ENCODE assay signal across 38 cellular contexts in the genomic region with DNA sequence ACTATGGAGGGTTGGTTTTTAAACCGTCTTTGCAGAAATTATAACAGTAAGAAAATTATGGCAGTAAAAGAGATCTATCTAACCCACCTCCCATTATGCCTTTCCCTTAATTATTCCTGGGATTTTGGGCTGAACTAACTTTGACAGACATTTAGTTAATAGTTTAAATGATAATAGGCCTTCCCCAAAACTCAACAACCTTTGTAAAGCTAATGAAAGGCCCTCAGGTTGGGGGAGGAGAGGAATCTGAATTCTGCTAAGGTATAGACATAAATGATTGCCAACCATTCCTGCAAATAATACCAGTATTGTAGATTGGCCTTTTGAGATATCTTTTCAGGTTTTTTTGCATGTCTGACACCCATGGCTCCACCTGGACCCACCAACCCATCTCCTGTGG. TPM values are rescaled to one million over a fixed set of nuclear protein-coding genes. Genes with fewer than 3 reads are reported as not detected.
"Had no signal": no experiment of that assay in that cellular context is flagged by ENCODE, and none has a peak within 500 bp of the region (broad histone marks: within the 10 kb centered on the region; RNA-seq: fewer than 3 reads in every experiment).

No MANE protein-coding gene starts in this region.

- H3K9me3 ChIP-seq: pancreas, prostate gland, upper lobe of left lung, vagina had no signal

- H3K9me3 Mint-ChIP-seq: activated CD4-positive, alpha-beta memory T cell treated with anti-CD3 and anti-CD28 coated beads, Interleukin-2, amount 10 ng/mL, durations not matched to agents 7 days and 5 days; activated CD4-positive, alpha-beta T cell treated with anti-CD3 and anti-CD28 coated beads, Interleukin-2, amount 10 ng/mL, durations not matched to agents 24 days and 14 days; activated naive CD8-positive, alpha-beta T cell treated with anti-CD3 and anti-CD28 coated beads, Interleukin-2, amount 10 ng/mL, durations not matched to agents 7 days and 5 days; naive thymus-derived CD4-positive, alpha-beta T cell; stimulated activated naive CD8-positive, alpha-beta T cell treated with anti-CD3 and anti-CD28 coated beads, Interleukin-15, amount 100 ng/mL, for 72 hours; T-helper 1 cell treated with Interleukin-12 subunit alpha and Interleukin-12 subunit beta and Interleukin-4 antibody, amounts not matched to agents 30 μg/mL and 1 μg/mL, for 36 hours had no signal

- H3K27ac Mint-ChIP-seq: activated CD4-positive, alpha-beta memory T cell treated with anti-CD3 and anti-CD28 coated beads, Interleukin-2, amount 10 ng/mL, durations not matched to agents 7 days and 5 days; activated CD4-positive, alpha-beta T cell treated with anti-CD3 and anti-CD28 coated beads, Interleukin-2, amount 10 ng/mL, durations not matched to agents 24 days and 14 days; activated naive CD8-positive, alpha-beta T cell treated with anti-CD3 and anti-CD28 coated beads, Interleukin-2, amount 10 ng/mL, durations not matched to agents 7 days and 5 days; stimulated activated naive CD8-positive, alpha-beta T cell treated with anti-CD3 and anti-CD28 coated beads, Interleukin-15, amount 100 ng/mL, for 72 hours; T-helper 1 cell treated with Interleukin-12 subunit alpha and Interleukin-12 subunit beta and Interleukin-4 antibody, amounts not matched to agents 30 μg/mL and 1 μg/mL, for 36 hours had no signal

- H3K27ac ChIP-seq: brain microvascular endothelial cell, pancreas, prostate gland, skin epidermis, upper lobe of left lung, vagina, WERI-Rb-1 had no signal

- DNase-seq: activated CD4-positive, alpha-beta memory T cell treated with anti-CD3 and anti-CD28 coated beads, Interleukin-2, amount 10 ng/mL, durations not matched to agents 7 days and 5 days; activated CD4-positive, alpha-beta T cell treated with anti-CD3 and anti-CD28 coated beads, Interleukin-2, amount 10 ng/mL, durations not matched to agents 24 days and 14 days; activated CD4-positive, CD25-positive, alpha-beta regulatory T cell treated with anti-CD3 and anti-CD28 coated beads, Interleukin-2, amount 50 U/mL, for 72 hours; activated effector memory CD4-positive, alpha-beta T cell treated with Interleukin-2 at 50 U/mL for 16 hours; activated naive CD4-positive, alpha-beta T cell treated with Interleukin-2 at 50 U/mL for 16 hours; activated naive CD8-positive, alpha-beta T cell treated with anti-CD3 and anti-CD28 coated beads, Interleukin-2, amount 10 ng/mL, durations not matched to agents 7 days and 5 days; activated T-cell treated with anti-CD3 and anti-CD28 coated beads, Interleukin-2, amount 50 U/mL, for 48 hours; brain microvascular endothelial cell; cortex of kidney; foreskin fibroblast; head of caudate nucleus; hypothalamus; kidney; midbrain; naive thymus-derived CD4-positive, alpha-beta T cell; nucleus accumbens; pancreas; retina; stimulated activated CD4-positive, alpha-beta T cell treated with anti-CD3 and anti-CD28 coated beads, Interleukin-12 subunit alpha, Interleukin-12 subunit beta, amount 100 ng/mL, for 4 hours; stimulated activated CD4-positive, alpha-beta T cell treated with anti-CD3 and anti-CD28 coated beads, Interleukin-4, amount 100 ng/mL, for 1 hour; stimulated activated naive CD8-positive, alpha-beta T cell treated with anti-CD3 and anti-CD28 coated beads, Interleukin-15, amount 100 ng/mL, for 72 hours; substantia nigra; SW 1271; T-helper 9 cell; upper lobe of left lung; WERI-Rb-1 had no signal

- ATAC-seq: esophagus mucosa; naive thymus-derived CD4-positive, alpha-beta T cell; pancreas; sciatic nerve had no signal

- H3K4me1 ChIP-seq: pancreas, prostate gland, upper lobe of left lung, vagina had no signal

- H3K36me3 Mint-ChIP-seq: activated naive CD8-positive, alpha-beta T cell treated with anti-CD3 and anti-CD28 coated beads, Interleukin-2, amount 10 ng/mL, durations not matched to agents 7 days and 5 days; naive thymus-derived CD4-positive, alpha-beta T cell had no signal

- H3K36me3 ChIP-seq: brain microvascular endothelial cell, pancreas, prostate gland, upper lobe of left lung, vagina, WERI-Rb-1 had no signal

- H3K27me3 ChIP-seq: brain microvascular endothelial cell, upper lobe of left lung, vagina had no signal

- H3K4me3 Mint-ChIP-seq: activated CD4-positive, alpha-beta memory T cell treated with anti-CD3 and anti-CD28 coated beads, Interleukin-2, amount 10 ng/mL, durations not matched to agents 7 days and 5 days; activated CD4-positive, alpha-beta T cell treated with anti-CD3 and anti-CD28 coated beads, Interleukin-2, amount 10 ng/mL, durations not matched to agents 24 days and 14 days; activated naive CD8-positive, alpha-beta T cell treated with anti-CD3 and anti-CD28 coated beads, Interleukin-2, amount 10 ng/mL, durations not matched to agents 7 days and 5 days; naive thymus-derived CD4-positive, alpha-beta T cell; stimulated activated naive CD8-positive, alpha-beta T cell treated with anti-CD3 and anti-CD28 coated beads, Interleukin-15, amount 100 ng/mL, for 72 hours; T-helper 1 cell treated with Interleukin-12 subunit alpha and Interleukin-12 subunit beta and Interleukin-4 antibody, amounts not matched to agents 30 μg/mL and 1 μg/mL, for 36 hours had no signal

- H3K4me3 ChIP-seq: pancreas, prostate gland, skin epidermis, upper lobe of left lung, vagina had no signal

RNA-seq across cellular contexts. Expression of gene OR5K4, which starts 27.2 kb away (rescaled TPM):
- total RNA-seq: activated CD4-positive, alpha-beta memory T cell treated with anti-CD3 and anti-CD28 coated beads, Interleukin-2, amount 10 ng/mL, durations not matched to agents 7 days and 5 days; activated CD4-positive, alpha-beta T cell treated with anti-CD3 and anti-CD28 coated beads, Interleukin-2, amount 10 ng/mL, durations not matched to agents 24 days and 14 days; activated naive CD8-positive, alpha-beta T cell treated with anti-CD3 and anti-CD28 coated beads, Interleukin-2, amount 10 ng/mL, durations not matched to agents 7 days and 5 days; astrocyte; cardiac septum; chondrocyte; esophagus mucosa; kidney; lower leg skin; naive thymus-derived CD4-positive, alpha-beta T cell; pancreas; sciatic nerve; upper lobe of left lung; vagina had no signal
- polyA plus RNA-seq: naive thymus-derived CD4-positive, alpha-beta T cell; neural cell; pancreas; thymus had no signal

RNA-seq across cellular contexts. Expression of gene OR5H2, which starts 44.2 kb away (rescaled TPM):
- total RNA-seq: activated CD4-positive, alpha-beta memory T cell treated with anti-CD3 and anti-CD28 coated beads, Interleukin-2, amount 10 ng/mL, durations not matched to agents 7 days and 5 days; activated CD4-positive, alpha-beta T cell treated with anti-CD3 and anti-CD28 coated beads, Interleukin-2, amount 10 ng/mL, durations not matched to agents 24 days and 14 days; activated naive CD8-positive, alpha-beta T cell treated with anti-CD3 and anti-CD28 coated beads, Interleukin-2, amount 10 ng/mL, durations not matched to agents 7 days and 5 days; astrocyte; cardiac septum; chondrocyte; esophagus mucosa; kidney; lower leg skin; naive thymus-derived CD4-positive, alpha-beta T cell; pancreas; prostate gland; sciatic nerve; upper lobe of left lung; vagina had no signal
- polyA plus RNA-seq: naive thymus-derived CD4-positive, alpha-beta T cell; neural cell; pancreas; thymus had no signal
